In genomic region chr12:55729592-55730446, GRCh38 we compare ENCODE assay signal across 1 cellular context.
TF ChIP-seq lines count a peak whose summit lies in the region.

No MANE protein-coding gene starts in this region.

TF ChIP-seq in K562, 482 proteins besides CTCF, POLR2A, EP300 and RAD21 (continued from another document):
- no peak for TF ChIP-seq CHD7 (IDR thresholded peaks at IDR 0.05; ENCODE audit: low read depth, low read length)
- no peak for TF ChIP-seq ZNF436 (CRISPR knock-in tag; IDR thresholded peaks at IDR 0.05)
- no peak for TF ChIP-seq ZNF354B (CRISPR knock-in tag; IDR thresholded peaks at IDR 0.05)
- 0 out of 2 replicates have a peak, but pooled peaks have one; percentile 66 for TF ChIP-seq SUPT5H (IDR thresholded peaks at IDR 0.05)
- TF ChIP-seq PTBP1 (IDR thresholded peaks at IDR 0.05; ENCODE audit: low read depth, low read length), result no peak
- TF ChIP-seq C11orf30 (IDR thresholded peaks at IDR 0.05; ENCODE audit: low read depth), result no peak
- peak; percentile 86 for TF ChIP-seq MEIS2 (IDR thresholded peaks at IDR 0.05; ENCODE audit: partially characterized antibody)
- peak; percentile 85 for TF ChIP-seq CREM (IDR thresholded peaks at IDR 0.05; ENCODE audit: low read depth)
- TF ChIP-seq FOXA3 (CRISPR knock-in tag; conservative IDR thresholded peaks at IDR 0.05 in 1 of 2, IDR thresholded peaks at IDR 0.05 in 1 of 2), result no peak; a peak in 1 of 4 replicates
- TF ChIP-seq ATF2 (CRISPR knock-in tag; IDR thresholded peaks at IDR 0.05), result no peak
- no peak for TF ChIP-seq ZBTB9 (CRISPR knock-in tag; IDR thresholded peaks at IDR 0.05)
- peak; percentile 98 for TF ChIP-seq PKNOX1 (IDR thresholded peaks at IDR 0.05)
- peak; percentile 32; the same call in 1 of the 2 replicates for TF ChIP-seq SMAD4 (CRISPR knock-in tag; conservative IDR thresholded peaks at IDR 0.05)
- TF ChIP-seq SMAD2 (IDR thresholded peaks at IDR 0.05; ENCODE audit: low read depth, low read length), result no peak
- TF ChIP-seq ZC3H11A (IDR thresholded peaks at IDR 0.05; ENCODE audit: low read depth, low read length), result no peak
- TF ChIP-seq WHSC1 (IDR thresholded peaks at IDR 0.05; ENCODE audit: low read length), result no peak
- peak; percentile 53; the same call in 1 of the 2 replicates for TF ChIP-seq EGR1 (conservative IDR thresholded peaks at IDR 0.05)
- TF ChIP-seq ARHGAP35 (IDR thresholded peaks at IDR 0.05; ENCODE audit: partially characterized antibody), result no peak
- TF ChIP-seq ZNF212 (CRISPR knock-in tag; IDR thresholded peaks at IDR 0.05), result no peak
- peak; percentile 56 for TF ChIP-seq TBP (optimal IDR thresholded peaks at IDR 0.05; ENCODE audit: low read depth, low read length)
- TF ChIP-seq TSC22D4 (tag; IDR thresholded peaks at IDR 0.05), result no peak
- no peak for TF ChIP-seq ATF3 (IDR thresholded peaks at IDR 0.05)
- no peak for TF ChIP-seq ATF3 (CRISPR knock-in tag; conservative IDR thresholded peaks at IDR 0.05)
- TF ChIP-seq JUND (IDR thresholded peaks at IDR 0.05; ENCODE audit: borderline replicate concordance, low read depth, low read length), result peak; percentile 27; the same call in 1 of the 2 replicates
- no peak for TF ChIP-seq JUND (tag; IDR thresholded peaks at IDR 0.05; ENCODE audit: borderline replicate concordance, low read depth, low read length)
- peak; percentile 62; the same call in 1 of the 2 replicates for TF ChIP-seq SPI1 (IDR thresholded peaks at IDR 0.05; ENCODE audit: borderline replicate concordance, low read depth, low read length)
- TF ChIP-seq POLR2AphosphoS5 (IDR thresholded peaks at IDR 0.05; ENCODE audit: control insufficient read depth, insufficient read depth, low read depth, low read length), result 0 out of 2 replicates have a peak, but pooled peaks have one; percentile 8
- TF ChIP-seq ZFP30 (CRISPR knock-in tag; IDR thresholded peaks at IDR 0.05; ENCODE audit: borderline replicate concordance), result no peak
- TF ChIP-seq CXXC5 (CRISPR knock-in tag; IDR thresholded peaks at IDR 0.05), result peak; percentile 97
- 0 out of 2 replicates have a peak, but pooled peaks have one; percentile 23 for TF ChIP-seq TEAD4 (IDR thresholded peaks at IDR 0.05; ENCODE audit: low read length)
- no peak for TF ChIP-seq TEAD4 (CRISPR knock-in tag; IDR thresholded peaks at IDR 0.05; ENCODE audit: borderline replicate concordance)
- TF ChIP-seq ZNF41 (CRISPR knock-in tag; conservative IDR thresholded peaks at IDR 0.05), result no peak
- no peak for TF ChIP-seq MAFG (tag; conservative IDR thresholded peaks at IDR 0.05)
- TF ChIP-seq ATF1 (CRISPR knock-in tag; IDR thresholded peaks at IDR 0.05), result no peak
- TF ChIP-seq ATF1 (tag; IDR thresholded peaks at IDR 0.05), result 0 out of 2 replicates have a peak, but pooled peaks have one; percentile 67
- TF ChIP-seq ETV6 (IDR thresholded peaks at IDR 0.05; ENCODE audit: borderline replicate concordance in 1 of 2, low read depth in 2 of 2, low read length in 1 of 2), result no peak
- TF ChIP-seq ETV6 (CRISPR knock-in tag; IDR thresholded peaks at IDR 0.05; ENCODE audit: borderline replicate concordance), result no peak
- no peak for TF ChIP-seq XRCC3 (IDR thresholded peaks at IDR 0.05)
- TF ChIP-seq POLR2G (IDR thresholded peaks at IDR 0.05; ENCODE audit: low read depth, low read length), result no peak
- TF ChIP-seq ZNF445 (CRISPR knock-in tag; IDR thresholded peaks at IDR 0.05; ENCODE audit: low read depth), result no peak
- TF ChIP-seq CEBPB (tag; IDR thresholded peaks at IDR 0.05), result no peak
- TF ChIP-seq PBX2 (CRISPR knock-in tag; IDR thresholded peaks at IDR 0.05; ENCODE audit: low read depth), result peak; percentile 87
- TF ChIP-seq PBX2 (tag; conservative IDR thresholded peaks at IDR 0.05; ENCODE audit: low read depth), result peak; percentile 96
